19 cellular contexts compared by ENCODE assay signal in genomic region chr6:35900448-35900847, GRCh38. TPM values are rescaled to one million over a fixed set of nuclear protein-coding genes. Genes with fewer than 3 reads are reported as not detected.
DNase-seq lines count a peak whose midpoint lies in the region; TF ChIP-seq lines count a peak whose summit lies in the region.
"Had no signal": no experiment of that assay in that cellular context is flagged by ENCODE, and none has a peak within 500 bp of the region (broad histone marks: within the 10 kb centered on the region; RNA-seq: fewer than 3 reads in every experiment).

No MANE protein-coding gene starts in this region.

- no peak overlapping the region for H3K4me3 Mint-ChIP-seq in CD8-positive, alpha-beta memory T cell
- H3K4me3 Mint-ChIP-seq in H9 (no peak overlapping the region), endothelial cell (ENCODE audit: unreplicated experiment) (no peak overlapping the region)
- H3K4me3 Mint-ChIP-seq: GM23338, HFFc6, IgD-negative memory B cell had no signal

- H3K27me3 ChIP-seq in CD8-positive, alpha-beta memory T cell (ENCODE audit: insufficient read depth, low read length, poor library complexity, severe bottlenecking), result no peaks in the 10 kb centered on the region
- H3K27me3 ChIP-seq in H9 (ENCODE audit: insufficient read depth, low read length), result no peaks in the 10 kb centered on the region
- no peaks in the 10 kb centered on the region for H3K27me3 ChIP-seq in neutrophil
- H3K27me3 ChIP-seq: BLaER1 had no signal

- no peak overlapping the region for H2BK120ac ChIP-seq in H9 (ENCODE audit: low read depth, low read length, poor library complexity, severe bottlenecking)

- H4K91ac ChIP-seq in H9 (ENCODE audit: insufficient read length, low read depth, low read length), result no peak overlapping the region

- no peak overlapping the region for H3K4ac ChIP-seq in H9 (ENCODE audit: low read depth, low read length)

- H2BK5ac ChIP-seq in H9 (ENCODE audit: insufficient read length, low read length), result no peak overlapping the region

- H3K9me3 Mint-ChIP-seq in CD8-positive, alpha-beta memory T cell, result no peaks in the 10 kb centered on the region
- H3K9me3 Mint-ChIP-seq in H9 (no peaks in the 10 kb centered on the region), endothelial cell (ENCODE audit: unreplicated experiment) (no peaks in the 10 kb centered on the region)
- H3K9me3 Mint-ChIP-seq: GM23338, HFFc6, IgD-negative memory B cell had no signal

- TF ChIP-seq CTCF in H9 (conservative IDR thresholded peaks at IDR 0.05) (no peak), endothelial cell (IDR thresholded peaks at IDR 0.05; ENCODE audit: unreplicated experiment) (no peak), neutrophil (IDR thresholded peaks at IDR 0.05) (no peak)

- H3K79me2 ChIP-seq in H9 (ENCODE audit: insufficient read depth, low read length), result peaks cover 32% of the 10 kb centered on the region; the same call in 1 of the 2 replicates

- H3T11ph ChIP-seq in H9 (ENCODE audit: low read length), result no peak overlapping the region

- no peak overlapping the region for H3K18ac ChIP-seq in H9 (ENCODE audit: insufficient read length, low read depth, low read length)

- no peak overlapping the region for H2AK5ac ChIP-seq in H9 (ENCODE audit: insufficient read length, low read length)

- H4K20me1 ChIP-seq in H9 (ENCODE audit: control insufficient read depth, insufficient read depth, insufficient read length), result no peaks in the 10 kb centered on the region

- peaks cover 7% of the 10 kb centered on the region for H3K36me3 ChIP-seq in CD8-positive, alpha-beta memory T cell (ENCODE audit: insufficient read depth, low read length)
- peaks cover 61% of the 10 kb centered on the region for H3K36me3 ChIP-seq in neutrophil

- POLR2A ChIA-PET in CD8-positive, alpha-beta memory T cell (lab: Charles Lee), result no interaction called here

- H2AFZ ChIP-seq in H9 (ENCODE audit: low read length), result no peak overlapping the region
- H2AFZ ChIP-seq: GM23338 had no signal

- H2BK12ac ChIP-seq in H9 (ENCODE audit: insufficient read length, low read depth, low read length), result no peak overlapping the region

- no peak overlapping the region for H3K14ac ChIP-seq in H9 (ENCODE audit: insufficient read depth, low read length)

- H3K9ac ChIP-seq in H9 (ENCODE audit: extremely low read depth, insufficient read length, low read length), result no peak overlapping the region
- H3K9ac ChIP-seq: BLaER1 had no signal

- H3K79me1 ChIP-seq in H9 (ENCODE audit: insufficient read depth, low read depth, low read length, poor library complexity, severe bottlenecking), result peaks cover 15% of the 10 kb centered on the region

- no peak overlapping the region for H3K23ac ChIP-seq in H9 (ENCODE audit: insufficient read length, low read depth, low read length)

- H2BK15ac ChIP-seq in H9 (ENCODE audit: low read depth, low read length), result no peak overlapping the region

- H3K27me3 Mint-ChIP-seq in CD8-positive, alpha-beta memory T cell, result no peaks in the 10 kb centered on the region
- H3K27me3 Mint-ChIP-seq in H9 (ENCODE audit: low read depth), result no peaks in the 10 kb centered on the region
- H3K27me3 Mint-ChIP-seq in endothelial cell (ENCODE audit: unreplicated experiment), result no peaks in the 10 kb centered on the region
- H3K27me3 Mint-ChIP-seq: IgD-negative memory B cell had no signal

- H3K36me3 Mint-ChIP-seq in CD8-positive, alpha-beta memory T cell, result peaks cover 9 to 44% (median 13%) of the 10 kb centered on the region in 3 donors
- H3K36me3 Mint-ChIP-seq in H9 (ENCODE audit: insufficient read depth in 1 of 3, low read depth in 3 of 3) (peaks cover 12 to 38% (median 26%) of the 10 kb centered on the region in 3 experiments; a peak in 5 of 7 replicates), endothelial cell (ENCODE audit: low read depth, unreplicated experiment) (peaks cover 9% of the 10 kb centered on the region)

- no peak for DNase-seq in CD8-positive, alpha-beta memory T cell
- DNase-seq in H9, result no peak
- no peak for DNase-seq in endothelial cell (ENCODE audit: low spot score)
- no peak for DNase-seq in C1 segment of cervical spinal cord (lab: John Stamatoyannopoulos, UW)
- no peak for DNase-seq in EL
- DNase-seq in A172 (ENCODE audit: low spot score), result no peak
- DNase-seq: Caco-2, DMS153, DMS79 treated with DMSO at 0.1 percent for 48 hours, HFFc6, Karpas-422, KBM-7 had no signal

- no peak overlapping the region for H2BK20ac ChIP-seq in H9 (ENCODE audit: low read depth, low read length, poor library complexity, severe bottlenecking)

- no peaks in the 10 kb centered on the region for H3K4me1 ChIP-seq in CD8-positive, alpha-beta memory T cell (ENCODE audit: insufficient read depth, low read length)
- H3K4me1 ChIP-seq in H9 (ENCODE audit: insufficient read depth, low read length) (0 out of 2 replicates have a peak, but pooled peaks cover 7% of the 10 kb centered on the region), neutrophil (ENCODE audit: control insufficient read depth in 1 of 2, insufficient read depth in 1 of 2, low read depth in 1 of 2, low read length in 1 of 2) (peaks cover 0 to 2% of the 10 kb centered on the region in 2 experiments)
- H3K4me1 ChIP-seq: A549, BLaER1 had no signal

- no peak overlapping the region for H3K56ac ChIP-seq in H9 (ENCODE audit: insufficient read length, low read depth, low read length)

- no peaks in the 10 kb centered on the region for H3K23me2 ChIP-seq in H9 (ENCODE audit: insufficient read length, low read depth, low read length, poor library complexity, severe bottlenecking)

- H3K4me3 ChIP-seq in CD8-positive, alpha-beta memory T cell (ENCODE audit: low read length), result no peak overlapping the region
- no peak overlapping the region for H3K4me3 ChIP-seq in neutrophil (ENCODE audit: low read depth in 1 of 2, low read length in 1 of 2)
- H3K4me3 ChIP-seq: A549, BLaER1, GM12878, GM23338 had no signal

- H3K9me3 ChIP-seq in CD8-positive, alpha-beta memory T cell (ENCODE audit: low read length), result no peaks in the 10 kb centered on the region
- H3K9me3 ChIP-seq in H9 (ENCODE audit: control insufficient read depth, low read depth, low read length) (no peaks in the 10 kb centered on the region), neutrophil (no peaks in the 10 kb centered on the region)
- H3K9me3 ChIP-seq: A549, Caco-2 had no signal

- WGBS in H9 (ENCODE audit: extremely low coverage, insufficient read length, low lambda C conversion rate), result 100% methylated on average over 3 of the region's 4 CpGs

- peak overlapping the region in 5 of 8 donors; percentile 2 to 61 (median 24) for H3K27ac Mint-ChIP-seq in CD8-positive, alpha-beta memory T cell
- peak overlapping the region in 2 of 3 experiments; percentile 1 to 46; a peak in 1 of 7 replicates for H3K27ac Mint-ChIP-seq in H9
- peak overlapping the region; percentile 21 for H3K27ac Mint-ChIP-seq in endothelial cell (ENCODE audit: unreplicated experiment)
- H3K27ac Mint-ChIP-seq: GM23338, HFFc6 had no signal

- H4K8ac ChIP-seq in H9 (replicated peaks; ENCODE audit: insufficient read length, low read depth, low read length), result no peak overlapping the region

- no peak overlapping the region for H4K5ac ChIP-seq in H9 (ENCODE audit: insufficient read length, low read depth, low read length)

- no peak overlapping the region for H3K27ac ChIP-seq in CD8-positive, alpha-beta memory T cell (ENCODE audit: low read depth, low read length)
- H3K27ac ChIP-seq in H9 (ENCODE audit: insufficient read length, low read depth, low read length), result no peak overlapping the region
- peak overlapping the region; percentile 6 for H3K27ac ChIP-seq in neutrophil
- H3K27ac ChIP-seq: A549, BLaER1, HL-60 had no signal

- peaks cover 19 to 53% (median 50%) of the 10 kb centered on the region in 3 donors for H3K4me1 Mint-ChIP-seq in CD8-positive, alpha-beta memory T cell
- H3K4me1 Mint-ChIP-seq in H9 (peaks cover 12% of the 10 kb centered on the region in 2 experiments), endothelial cell (ENCODE audit: unreplicated experiment) (peaks cover 5% of the 10 kb centered on the region)

- CTCF ChIA-PET in CD8-positive, alpha-beta memory T cell (lab: Charles Lee), result no interaction called here

- H3K4me2 ChIP-seq in H9 (ENCODE audit: insufficient read depth, insufficient read length, low read length), result no peak overlapping the region
- H3K4me2 ChIP-seq: A549, BLaER1, GM23338 had no signal

RNA-seq across cellular contexts. Expression of gene SRPK1, which starts 20.4 kb away (rescaled TPM):
- total RNA-seq in CD8-positive, alpha-beta memory T cell, result 100 to 1,000 TPM; 114 TPM
- polyA plus RNA-seq in CD8-positive, alpha-beta memory T cell, result 49.1 TPM
- total RNA-seq in H9 (2021), result 91.0 and 93.2 TPM in 2 replicates
- 59.6 TPM for total RNA-seq in endothelial cell (ENCODE audit: unreplicated experiment)
- 57.0 and 64.4 TPM in 2 replicates for total RNA-seq in A172 (2014; rRNA removed; shearing (Covaris generic))
